Comparison of ENCODE assay signal across 8 cellular contexts in the genomic region with DNA sequence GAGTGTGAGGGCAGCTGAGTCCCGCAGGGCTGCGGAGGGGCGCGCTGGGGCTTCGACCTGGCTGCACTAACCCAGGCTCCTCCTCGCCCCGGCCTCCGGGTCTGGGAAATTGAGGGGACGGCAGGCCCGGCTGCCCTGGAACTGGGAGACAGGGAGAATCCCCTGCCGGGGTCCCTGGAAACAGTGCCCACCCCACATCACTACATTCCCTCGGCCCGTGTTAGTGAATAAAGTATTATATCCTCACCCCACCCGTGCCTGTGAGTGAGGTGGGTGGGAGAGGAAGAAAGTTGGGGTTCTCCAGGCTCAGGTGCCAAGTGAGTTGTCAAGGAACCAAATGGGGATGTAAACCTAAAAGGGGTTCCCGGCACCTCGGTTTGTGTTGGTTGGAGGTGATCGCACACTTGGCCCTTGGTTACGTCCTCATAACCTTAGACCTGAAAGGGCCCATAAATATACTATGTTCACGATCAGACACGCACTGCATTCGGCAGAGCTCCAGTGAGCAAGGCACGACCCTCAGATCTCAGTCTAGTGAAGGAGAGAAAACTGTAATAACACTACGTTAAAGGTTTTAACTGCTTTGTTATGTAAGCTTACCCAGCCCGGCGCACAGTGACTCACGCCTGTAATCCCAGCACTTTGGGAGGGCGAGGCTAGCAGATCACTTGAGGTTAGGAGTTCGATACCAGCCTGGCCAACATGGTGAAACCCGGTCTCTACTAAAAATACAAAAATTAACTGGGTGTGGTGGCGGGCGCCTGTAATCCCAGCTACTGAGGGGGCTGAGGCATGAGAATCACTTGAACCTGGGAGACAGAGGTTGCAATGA. TPM values are rescaled to one million over a fixed set of nuclear protein-coding genes. Genes with fewer than 3 reads are reported as not detected.
DNase-seq lines count a peak whose midpoint lies in the region; ATAC-seq and FAIRE-seq lines count a peak whose summit lies in the region.

No MANE protein-coding gene starts in this region.

- peaks cover 6% of the 10 kb centered on the region for H3K4me1 ChIP-seq in thymus (ENCODE audit: control insufficient read depth, insufficient read depth, low read length)

- CTCF ChIA-PET in activated CD8-positive, alpha-beta memory T cell treated with anti-CD3 and anti-CD28 coated beads, Interleukin-2, amount 10 ng/mL, durations not matched to agents 7 days and 5 days (lab: Charles Lee) = interaction anchor here (0.6 to 3.8 kb wide), 21 partner anchors 9 to 327 kb away, joined by 3 to 33 read pairs (median 5); partner anchors contain the start of genes DCTPP1, PRR14, SEPTIN1 and TBC1D10B

- no peaks in the 10 kb centered on the region for H3K27me3 Mint-ChIP-seq in activated CD8-positive, alpha-beta memory T cell treated with anti-CD3 and anti-CD28 coated beads, Interleukin-2, amount 10 ng/mL, durations not matched to agents 7 days and 5 days
- no peaks in the 10 kb centered on the region for H3K27me3 Mint-ChIP-seq in activated naive CD8-positive, alpha-beta T cell treated with anti-CD3 and anti-CD28 coated beads for 36 hours

- peak overlapping the region; percentile 63 for H3K4me3 ChIP-seq in thymus (ENCODE audit: low read length)

- FAIRE-seq in RCC 7860 (lab: Jason Lieb, UNC) = no peak

- H3K36me3 Mint-ChIP-seq in activated CD8-positive, alpha-beta memory T cell treated with anti-CD3 and anti-CD28 coated beads, Interleukin-2, amount 10 ng/mL, durations not matched to agents 7 days and 5 days = peaks cover 25% of the 10 kb centered on the region
- peaks cover 41% of the 10 kb centered on the region for H3K36me3 Mint-ChIP-seq in activated naive CD8-positive, alpha-beta T cell treated with anti-CD3 and anti-CD28 coated beads for 36 hours

- H3K27me3 ChIP-seq in layer of hippocampus (ENCODE audit: control insufficient read depth, insufficient read depth, low read length) (no peaks in the 10 kb centered on the region), thymus (ENCODE audit: control insufficient read depth, insufficient read depth) (no peaks in the 10 kb centered on the region)

- H3K9me3 Mint-ChIP-seq in activated CD8-positive, alpha-beta memory T cell treated with anti-CD3 and anti-CD28 coated beads, Interleukin-2, amount 10 ng/mL, durations not matched to agents 7 days and 5 days (ENCODE audit: low read depth) = no peaks in the 10 kb centered on the region
- H3K9me3 Mint-ChIP-seq in activated naive CD8-positive, alpha-beta T cell treated with anti-CD3 and anti-CD28 coated beads for 36 hours = no peaks in the 10 kb centered on the region

- WGBS in thymus = 76% methylated on average over 31 of the region's 31 CpGs

- peak overlapping the region; percentile 73 for H3K27ac Mint-ChIP-seq in activated CD8-positive, alpha-beta memory T cell treated with anti-CD3 and anti-CD28 coated beads, Interleukin-2, amount 10 ng/mL, durations not matched to agents 7 days and 5 days
- H3K27ac Mint-ChIP-seq in activated naive CD8-positive, alpha-beta T cell treated with anti-CD3 and anti-CD28 coated beads for 36 hours = peak overlapping the region; percentile 77

- peaks cover 20% of the 10 kb centered on the region for H3K36me3 ChIP-seq in thymus (ENCODE audit: control insufficient read depth, insufficient read depth)

- H3K4me1 Mint-ChIP-seq in activated CD8-positive, alpha-beta memory T cell treated with anti-CD3 and anti-CD28 coated beads, Interleukin-2, amount 10 ng/mL, durations not matched to agents 7 days and 5 days = peaks cover 30% of the 10 kb centered on the region
- H3K4me1 Mint-ChIP-seq in activated naive CD8-positive, alpha-beta T cell treated with anti-CD3 and anti-CD28 coated beads for 36 hours = peaks cover 35% of the 10 kb centered on the region

- peak overlapping the region; percentile 52 for H3K4me3 Mint-ChIP-seq in activated CD8-positive, alpha-beta memory T cell treated with anti-CD3 and anti-CD28 coated beads, Interleukin-2, amount 10 ng/mL, durations not matched to agents 7 days and 5 days
- H3K4me3 Mint-ChIP-seq in activated naive CD8-positive, alpha-beta T cell treated with anti-CD3 and anti-CD28 coated beads for 36 hours = peak overlapping the region; percentile 69

- peak overlapping the region; percentile 75 for H3K27ac ChIP-seq in layer of hippocampus (ENCODE audit: low read depth, low read length)
- peak overlapping the region; percentile 87 for H3K27ac ChIP-seq in thymus (ENCODE audit: low read depth)

- no peak for ATAC-seq in activated CD8-positive, alpha-beta memory T cell treated with anti-CD3 and anti-CD28 coated beads, Interleukin-2, amount 10 ng/mL, durations not matched to agents 7 days and 5 days
- no peak for ATAC-seq in HG02588 (IDR thresholded peaks at IDR 0.05; ENCODE audit: unreplicated experiment)

- DNase-seq in activated CD8-positive, alpha-beta memory T cell treated with anti-CD3 and anti-CD28 coated beads, Interleukin-2, amount 10 ng/mL, durations not matched to agents 7 days and 5 days = no peak
- DNase-seq in activated CD8-positive, alpha-beta memory T cell treated with anti-CD3 and anti-CD28 coated beads for 24 hours = no peak
- DNase-seq in activated naive CD8-positive, alpha-beta T cell treated with anti-CD3 and anti-CD28 coated beads for 36 hours = no peak
- no peak for DNase-seq in RCC 7860 (ENCODE audit: low spot score)
- no peak for DNase-seq in HCEC 1CT

- H3K9me3 ChIP-seq in thymus (ENCODE audit: control insufficient read depth) = no peaks in the 10 kb centered on the region

RNA-seq across cellular contexts. Expression of gene ZNF771, which starts 11.2 kb away (rescaled TPM):
- 1 to 10 TPM; 4.9 to 5.4 TPM for total RNA-seq in activated CD8-positive, alpha-beta memory T cell treated with anti-CD3 and anti-CD28 coated beads, Interleukin-2, amount 10 ng/mL, durations not matched to agents 7 days and 5 days
- 1 to 10 TPM; 4.2 to 5.2 TPM for total RNA-seq in activated naive CD8-positive, alpha-beta T cell treated with anti-CD3 and anti-CD28 coated beads for 36 hours
- 3.7 TPM for polyA plus RNA-seq in thymus

RNA-seq across cellular contexts. Expression of gene DCTPP1, which starts 11.3 kb away (rescaled TPM):
- 100 to 1,000 TPM in 1 of 2 experiments, 10 to 100 TPM in 1; 72.0 to 108 TPM for total RNA-seq in activated CD8-positive, alpha-beta memory T cell treated with anti-CD3 and anti-CD28 coated beads, Interleukin-2, amount 10 ng/mL, durations not matched to agents 7 days and 5 days
- total RNA-seq in activated naive CD8-positive, alpha-beta T cell treated with anti-CD3 and anti-CD28 coated beads for 36 hours = 100 to 1,000 TPM; 181 to 183 TPM
- 20.6 TPM for polyA plus RNA-seq in thymus

RNA-seq across cellular contexts. Expression of gene ZNF48, which starts 23.3 kb away (rescaled TPM):
- total RNA-seq in activated CD8-positive, alpha-beta memory T cell treated with anti-CD3 and anti-CD28 coated beads, Interleukin-2, amount 10 ng/mL, durations not matched to agents 7 days and 5 days = 10 to 100 TPM; 13.7 to 15.6 TPM
- total RNA-seq in activated naive CD8-positive, alpha-beta T cell treated with anti-CD3 and anti-CD28 coated beads for 36 hours = 10 to 100 TPM in 1 of 2 experiments, 1 to 10 TPM in 1; 9.5 to 10.2 TPM
- polyA plus RNA-seq in thymus = 5.9 TPM

RNA-seq across cellular contexts. Expression of gene SEPHS2, which starts 27.1 kb away (rescaled TPM):
- 10 to 100 TPM; 63.3 to 92.9 TPM for total RNA-seq in activated CD8-positive, alpha-beta memory T cell treated with anti-CD3 and anti-CD28 coated beads, Interleukin-2, amount 10 ng/mL, durations not matched to agents 7 days and 5 days
- 10 to 100 TPM; 80.1 to 80.6 TPM for total RNA-seq in activated naive CD8-positive, alpha-beta T cell treated with anti-CD3 and anti-CD28 coated beads for 36 hours
- 63.9 TPM for polyA plus RNA-seq in thymus

RNA-seq across cellular contexts. Expression of gene SEPTIN1, which starts 36.2 kb away (rescaled TPM):
- total RNA-seq in activated CD8-positive, alpha-beta memory T cell treated with anti-CD3 and anti-CD28 coated beads, Interleukin-2, amount 10 ng/mL, durations not matched to agents 7 days and 5 days = 100 to 1,000 TPM; 259 to 278 TPM
- 100 to 1,000 TPM; 162 to 163 TPM for total RNA-seq in activated naive CD8-positive, alpha-beta T cell treated with anti-CD3 and anti-CD28 coated beads for 36 hours
- polyA plus RNA-seq in thymus = 337 TPM
